In the genomic region with DNA sequence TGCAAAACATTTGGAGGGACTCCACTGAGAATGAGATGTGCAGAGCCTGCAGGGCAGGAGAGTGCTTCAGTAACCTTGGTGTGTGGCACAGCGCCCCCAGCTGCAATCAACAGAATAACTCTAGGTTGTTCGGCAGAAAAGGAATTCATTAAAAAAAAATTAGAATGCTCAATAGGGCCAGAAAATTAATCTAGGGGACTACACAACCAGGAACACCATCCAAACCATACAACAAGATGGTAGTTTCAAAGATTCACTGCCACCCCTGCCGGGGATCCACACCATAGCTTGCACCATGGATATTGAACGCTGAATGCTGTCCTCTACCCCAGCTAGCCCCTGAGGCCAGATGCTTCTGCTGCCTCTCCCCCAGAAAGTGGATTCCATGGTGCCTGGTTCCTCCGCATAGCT, we compare ENCODE assay signal across 8 cellular contexts. TPM values are rescaled to one million over a fixed set of nuclear protein-coding genes. Genes with fewer than 3 reads are reported as not detected.
DNase-seq lines count a peak whose midpoint lies in the region; ATAC-seq and TF ChIP-seq lines count a peak whose summit lies in the region.

No MANE protein-coding gene starts in this region.

- TF ChIP-seq CTCF in GM12864 (IDR thresholded peaks at IDR 0.05; ENCODE audit: low read depth, low read length, missing control alignments) (peak; percentile 71), epithelial cell of esophagus (IDR thresholded peaks at IDR 0.05; ENCODE audit: insufficient read depth, low read depth, low read length, missing control alignments) (peak; percentile 82), osteocyte (IDR thresholded peaks at IDR 0.05) (peak; percentile 61)

- H3K4me3 ChIP-seq in GM12864 (ENCODE audit: low read depth, low read length) (no peak overlapping the region), epithelial cell of esophagus (ENCODE audit: low read length) (no peak overlapping the region)

- H3K4me1 Mint-ChIP-seq in osteocyte (ENCODE audit: unreplicated experiment), result peaks cover 28% of the 10 kb centered on the region

- no peak overlapping the region for H3K4me3 Mint-ChIP-seq in osteocyte (ENCODE audit: unreplicated experiment)

- peak; percentile 58 for ATAC-seq in HG03175 (IDR thresholded peaks at IDR 0.05; ENCODE audit: unreplicated experiment)

- H3K36me3 Mint-ChIP-seq in osteocyte (ENCODE audit: unreplicated experiment), result peaks cover 10% of the 10 kb centered on the region

- in situ Hi-C loops in ACHN (cut with HindIII; ENCODE audit: low pct_ligation_motif_present, low pct_unique_long_range_greater_than_20kb, low sequenced_read_pairs), result no loop called here
- in situ Hi-C loops in SK-MEL-5 (cut with HindIII; ENCODE audit: low pct_unique_long_range_greater_than_20kb, low sequenced_read_pairs), result no loop called here

- DNase-seq in ACHN (peak; percentile 49), GM12864 (ENCODE audit: low read depth) (no peak), SK-MEL-5 (ENCODE audit: low read depth, low spot score) (peak; percentile 75), epithelial cell of esophagus (ENCODE audit: low read depth) (peak; percentile 55), osteocyte (ENCODE audit: extremely low spot score, unreplicated experiment) (no peak), ureter (ENCODE audit: low spot score) (no peak), GOT3 (lab: John Stamatoyannopoulos, UW) (no peak)

- H3K27ac Mint-ChIP-seq in osteocyte (ENCODE audit: unreplicated experiment), result no peak overlapping the region

- H3K9me3 Mint-ChIP-seq in osteocyte (ENCODE audit: unreplicated experiment), result peaks cover 4% of the 10 kb centered on the region

- no peaks in the 10 kb centered on the region for H3K27me3 Mint-ChIP-seq in osteocyte (ENCODE audit: unreplicated experiment)

RNA-seq across cellular contexts. Expression of a gene that starts 50.1 kb away (rescaled TPM):
- total RNA-seq in SK-MEL-5 (2014; rRNA removed; shearing (Covaris generic)), result 12.1 and 14.7 TPM in 2 replicates
- 6.8 and 9.0 TPM in 2 replicates for polyA plus RNA-seq in SK-MEL-5 (2015; cell fraction: cytosol; rRNA removed)
- 43.6 and 56.9 TPM in 2 replicates for polyA plus RNA-seq in SK-MEL-5 (2015; cell fraction: nucleus; rRNA removed)
- total RNA-seq in osteocyte (5.3 and 7.3 TPM in 2 replicates), ureter (24.6 TPM)

Comparison
In these comparisons a context has a peak if more than half of its experiments do, and no peak if none do; other contexts are left out.
1. DNase-seq: peak in ACHN (single experiment), SK-MEL-5 (single experiment) and epithelial cell of esophagus (single experiment); none in GM12864 (single experiment), osteocyte (single experiment), ureter (single experiment) and GOT3 (single experiment).
2. Peak in every context shown above with its lines, with median percentiles within 50 percentile points of each other: CTCF ChIP-seq.